16 cellular contexts compared by ENCODE assay signal in genomic region chr3:127833281-127834032, GRCh38. TPM values are rescaled to one million over a fixed set of nuclear protein-coding genes. Genes with fewer than 3 reads are reported as not detected.
A peak's percentile ranks its signal among the peaks of the same experiment; 100 is the strongest.
DNase-seq lines count a peak whose midpoint lies in the region; ATAC-seq, FAIRE-seq and TF ChIP-seq lines count a peak whose summit lies in the region.
"Had no signal": no experiment of that assay in that cellular context is flagged by ENCODE, and none has a peak within 500 bp of the region (broad histone marks: within the 10 kb centered on the region; RNA-seq: fewer than 3 reads in every experiment).

No MANE protein-coding gene starts in this region.

- no peak for TF ChIP-seq CTCF in OCI-LY3 (IDR thresholded peaks at IDR 0.05; ENCODE audit: low read depth, low read length)
- TF ChIP-seq CTCF in mucosa of descending colon (IDR thresholded peaks at IDR 0.05) = no peak

- peak overlapping the region; percentile 99 for H3K27ac ChIP-seq in OCI-LY3 (ENCODE audit: low read length)

- H3K4me1 Mint-ChIP-seq in activated T-helper 2 cell treated with anti-CD3 and anti-CD28 coated beads, Interferon-gamma antibody, Interleukin-2, Interleukin-4, amounts not matched to agents 10 μg/mL and 5 μg/mL and 100 μg/mL, durations not matched to agents 14 hours and 24 hours and 36 hours (ENCODE audit: low read depth) = peaks cover 8% of the 10 kb centered on the region
- H3K4me1 Mint-ChIP-seq: CD4-positive, alpha-beta memory T cell had no signal

- no peak overlapping the region for H3K4me2 ChIP-seq in OCI-LY3 (ENCODE audit: low read length)

- H3K79me2 ChIP-seq in OCI-LY3 (ENCODE audit: low read length) = no peaks in the 10 kb centered on the region

- H2AFZ ChIP-seq in OCI-LY3 (ENCODE audit: low read depth, low read length) = no peak overlapping the region

- H3K4me3 ChIP-seq in OCI-LY3 (ENCODE audit: low read length) (no peak overlapping the region), mucosa of descending colon (no peak overlapping the region)

- no peak overlapping the region for H3K9ac ChIP-seq in OCI-LY3 (ENCODE audit: low read length)

- no peak for DNase-seq in GM19239 (ENCODE audit: insufficient read length, low spot score)
- DNase-seq in mucosa of descending colon = peak in 1 of 3 donors; percentile 47
- no peak for DNase-seq in GOT3 (lab: John Stamatoyannopoulos, UW)
- DNase-seq in activated T-helper 2 cell treated with anti-CD3 and anti-CD28 coated beads, Interferon-gamma antibody, Interleukin-2, Interleukin-4, amounts not matched to agents 10 μg/mL and 5 μg/mL and 100 μg/mL, durations not matched to agents 14 hours and 24 hours and 36 hours (ENCODE audit: low spot score) = no peak
- DNase-seq: CD4-positive, alpha-beta memory T cell; MM.1S; NCI-H1105; NCI-H1694 treated with DMSO at 0.1 percent for 48 hours; NCI-H2171 treated with DMSO at 0.1 percent for 48 hours; NCI-H510A; NK-92 treated with Interleukin-12 subunit alpha and Interleukin-12 subunit beta, amount 100 ng/mL, for 24 hours had no signal

- H3K27me3 Mint-ChIP-seq in activated T-helper 2 cell treated with anti-CD3 and anti-CD28 coated beads, Interferon-gamma antibody, Interleukin-2, Interleukin-4, amounts not matched to agents 10 μg/mL and 5 μg/mL and 100 μg/mL, durations not matched to agents 14 hours and 24 hours and 36 hours (ENCODE audit: low read depth) = peaks cover 3% of the 10 kb centered on the region
- H3K27me3 Mint-ChIP-seq: B cell had no signal

- H3K9me3 Mint-ChIP-seq in activated T-helper 2 cell treated with anti-CD3 and anti-CD28 coated beads, Interferon-gamma antibody, Interleukin-2, Interleukin-4, amounts not matched to agents 10 μg/mL and 5 μg/mL and 100 μg/mL, durations not matched to agents 14 hours and 24 hours and 36 hours = peaks cover 30% of the 10 kb centered on the region

- no peaks in the 10 kb centered on the region for H3K27me3 ChIP-seq in OCI-LY3 (ENCODE audit: low read depth, low read length)

- peak; percentile 66 for FAIRE-seq in GM19239 (lab: Jason Lieb, UNC)
- FAIRE-seq: H1 had no signal

- peaks cover 59% of the 10 kb centered on the region for H3K4me1 ChIP-seq in OCI-LY3 (ENCODE audit: low read length)
- H3K4me1 ChIP-seq in mucosa of descending colon (ENCODE audit: low read depth) = no peaks in the 10 kb centered on the region

- no peak overlapping the region for H3K4me3 Mint-ChIP-seq in activated T-helper 2 cell treated with anti-CD3 and anti-CD28 coated beads, Interferon-gamma antibody, Interleukin-2, Interleukin-4, amounts not matched to agents 10 μg/mL and 5 μg/mL and 100 μg/mL, durations not matched to agents 14 hours and 24 hours and 36 hours (ENCODE audit: low read depth)
- H3K4me3 Mint-ChIP-seq: B cell; CD4-positive, alpha-beta memory T cell had no signal

- H4K20me1 ChIP-seq in OCI-LY3 (ENCODE audit: insufficient read depth, low read length) = no peaks in the 10 kb centered on the region

- peaks cover 38% of the 10 kb centered on the region for H3K36me3 ChIP-seq in OCI-LY3 (replicated peaks; ENCODE audit: low read depth, low read length)
- H3K36me3 ChIP-seq in mucosa of descending colon (ENCODE audit: low read depth) = no peaks in the 10 kb centered on the region

- peaks cover 27% of the 10 kb centered on the region for H3K9me3 ChIP-seq in OCI-LY3 (ENCODE audit: insufficient read depth, low read length)
- H3K9me3 ChIP-seq in mucosa of descending colon = peaks cover 16% of the 10 kb centered on the region

- peaks cover 6% of the 10 kb centered on the region for H3K36me3 Mint-ChIP-seq in activated T-helper 2 cell treated with anti-CD3 and anti-CD28 coated beads, Interferon-gamma antibody, Interleukin-2, Interleukin-4, amounts not matched to agents 10 μg/mL and 5 μg/mL and 100 μg/mL, durations not matched to agents 14 hours and 24 hours and 36 hours (ENCODE audit: low read depth)

- H3K27ac Mint-ChIP-seq in activated T-helper 2 cell treated with anti-CD3 and anti-CD28 coated beads, Interferon-gamma antibody, Interleukin-2, Interleukin-4, amounts not matched to agents 10 μg/mL and 5 μg/mL and 100 μg/mL, durations not matched to agents 14 hours and 24 hours and 36 hours = no peak overlapping the region
- H3K27ac Mint-ChIP-seq: B cell; CD4-positive, alpha-beta memory T cell had no signal

- intact Hi-C loops in mucosa of descending colon (cut with DNase I, micrococcal nuclease) = loop anchor here (5.0 kb wide), 1 partner anchor 181 kb away; no protein-coding TSS in a partner anchor
- intact Hi-C loops in activated T-helper 2 cell treated with anti-CD3 and anti-CD28 coated beads, Interferon-gamma antibody, Interleukin-2, Interleukin-4, amounts not matched to agents 10 μg/mL and 5 μg/mL and 100 μg/mL, durations not matched to agents 14 hours and 24 hours and 36 hours (cut with micrococcal nuclease) = loop anchor here (2.0 to 10.0 kb wide), 3 partner anchors 83 to 259 kb away; no protein-coding TSS in a partner anchor

- ATAC-seq in esophagus mucosa (peak; percentile 94), mucosa of descending colon (peak; percentile 37), HG02610 (IDR thresholded peaks at IDR 0.05; ENCODE audit: unreplicated experiment) (no peak)

RNA-seq across cellular contexts. Expression of gene MGLL, which starts 11.1 kb away (rescaled TPM):
- total RNA-seq in esophagus mucosa (135 TPM), mucosa of descending colon (100 to 1,000 TPM; 212 to 515 (median 221) TPM)
- total RNA-seq in activated T-helper 2 cell treated with anti-CD3 and anti-CD28 coated beads, Interferon-gamma antibody, Interleukin-2, Interleukin-4, amounts not matched to agents 10 μg/mL and 5 μg/mL and 100 μg/mL, durations not matched to agents 14 hours and 24 hours and 36 hours = 6.5 and 6.6 TPM in 2 replicates

Comparison
In these comparisons a context has a peak if more than half of its experiments do, and no peak if none do; other contexts are left out.
1. RNA of gene MGLL, which starts 11.1 kb away (total RNA-seq): 212 to 515 TPM in mucosa of descending colon and 135 TPM in esophagus mucosa (single experiment); 6.5 to 6.6 TPM in activated T-helper 2 cell treated with anti-CD3 and anti-CD28 coated beads, Interferon-gamma antibody, Interleukin-2, Interleukin-4, amounts not matched to agents 10 μg/mL and 5 μg/mL and 100 μg/mL, durations not matched to agents 14 hours and 24 hours and 36 hours; every median in the first group is over 10 times any median in the second.